ENCODE assay signal across 1 cellular context in genomic region chr7:36119005-36119711, GRCh38.
A peak's percentile ranks its signal among the peaks of the same experiment; 100 is the strongest.
TF ChIP-seq lines count a peak whose summit lies in the region.

No MANE protein-coding gene starts in this region.

TF ChIP-seq in HepG2, 621 proteins besides CTCF, POLR2A, EP300 and RAD21:
- TF ChIP-seq AHDC1 (CRISPR knock-in tag; IDR thresholded peaks at IDR 0.05; ENCODE audit: borderline replicate concordance): no peak
- TF ChIP-seq PAF1 (CRISPR knock-in tag; IDR thresholded peaks at IDR 0.05): no peak
- peak; percentile 58; the same call in 1 of the 2 replicates for TF ChIP-seq SOX5 (CRISPR knock-in tag; IDR thresholded peaks at IDR 0.05; ENCODE audit: borderline replicate concordance)
- peak; percentile 83 for TF ChIP-seq CEBPG (CRISPR knock-in tag; IDR thresholded peaks at IDR 0.05)
- no peak for TF ChIP-seq ZFY (CRISPR knock-in tag; IDR thresholded peaks at IDR 0.05)
- TF ChIP-seq ATRX (CRISPR knock-in tag; IDR thresholded peaks at IDR 0.05; ENCODE audit: borderline replicate concordance): no peak
- no peak for TF ChIP-seq SOX13 (IDR thresholded peaks at IDR 0.05)
- TF ChIP-seq SOX13 (CRISPR knock-in tag; conservative IDR thresholded peaks at IDR 0.05 in 1 of 2, IDR thresholded peaks at IDR 0.05 in 1 of 2): peak in 1 of 2 experiments; percentile 25; a peak in 1 of 4 replicates
- TF ChIP-seq ZNF205 (CRISPR knock-in tag; IDR thresholded peaks at IDR 0.05): no peak
- peak in 1 of 2 experiments; percentile 25; a peak in 1 of 4 replicates for TF ChIP-seq ATF4 (CRISPR knock-in tag; IDR thresholded peaks at IDR 0.05)
- TF ChIP-seq NR2C2 (CRISPR knock-in tag; IDR thresholded peaks at IDR 0.05; ENCODE audit: borderline replicate concordance): no peak
- TF ChIP-seq NFYB (CRISPR knock-in tag; IDR thresholded peaks at IDR 0.05): no peak
- TF ChIP-seq ARID5B (CRISPR knock-in tag; IDR thresholded peaks at IDR 0.05): 0 out of 2 replicates have a peak, but pooled peaks have one; percentile 30
- TF ChIP-seq HOXA7 (CRISPR knock-in tag; IDR thresholded peaks at IDR 0.05): no peak
- TF ChIP-seq NR0B2 (CRISPR knock-in tag; IDR thresholded peaks at IDR 0.05): no peak
- 0 out of 2 replicates have a peak, but pooled peaks have one; percentile 48 for TF ChIP-seq ZBTB21 (CRISPR knock-in tag; IDR thresholded peaks at IDR 0.05)
- TF ChIP-seq SAP130 (CRISPR knock-in tag; IDR thresholded peaks at IDR 0.05; ENCODE audit: low read depth): peak; percentile 42; the same call in 1 of the 2 replicates
- TF ChIP-seq XBP1 (CRISPR knock-in tag; IDR thresholded peaks at IDR 0.05): no peak
- no peak for TF ChIP-seq DNMT3B (CRISPR knock-in tag; conservative IDR thresholded peaks at IDR 0.05)
- no peak for TF ChIP-seq RFXAP (CRISPR knock-in tag; IDR thresholded peaks at IDR 0.05; ENCODE audit: borderline replicate concordance)
- TF ChIP-seq PHB2 (IDR thresholded peaks at IDR 0.05; ENCODE audit: partially characterized antibody): no peak
- peak; percentile 92 for TF ChIP-seq CEBPB (IDR thresholded peaks at IDR 0.05; ENCODE audit: borderline replicate concordance, low read depth, low read length)
- TF ChIP-seq ZNF549 (CRISPR knock-in tag; IDR thresholded peaks at IDR 0.05): no peak
- TF ChIP-seq KDM5B (CRISPR knock-in tag; IDR thresholded peaks at IDR 0.05; ENCODE audit: borderline replicate concordance): no peak
- no peak for TF ChIP-seq FOXA1 (IDR thresholded peaks at IDR 0.05)
- no peak for TF ChIP-seq FOXA1 (CRISPR knock-in tag; IDR thresholded peaks at IDR 0.05)
- peak; percentile 40; the same call in 1 of the 2 replicates for TF ChIP-seq ZNF629 (CRISPR knock-in tag; conservative IDR thresholded peaks at IDR 0.05)
- TF ChIP-seq SMAD9 (CRISPR knock-in tag; IDR thresholded peaks at IDR 0.05): no peak
- TF ChIP-seq GZF1 (CRISPR knock-in tag; IDR thresholded peaks at IDR 0.05): no peak
- TF ChIP-seq ZKSCAN1 (IDR thresholded peaks at IDR 0.05; ENCODE audit: low read length): no peak
- TF ChIP-seq MEF2D (CRISPR knock-in tag; IDR thresholded peaks at IDR 0.05): no peak
- no peak for TF ChIP-seq STAT6 (CRISPR knock-in tag; IDR thresholded peaks at IDR 0.05; ENCODE audit: borderline replicate concordance)
